1 cellular context compared by ENCODE assay signal in the genomic region with DNA sequence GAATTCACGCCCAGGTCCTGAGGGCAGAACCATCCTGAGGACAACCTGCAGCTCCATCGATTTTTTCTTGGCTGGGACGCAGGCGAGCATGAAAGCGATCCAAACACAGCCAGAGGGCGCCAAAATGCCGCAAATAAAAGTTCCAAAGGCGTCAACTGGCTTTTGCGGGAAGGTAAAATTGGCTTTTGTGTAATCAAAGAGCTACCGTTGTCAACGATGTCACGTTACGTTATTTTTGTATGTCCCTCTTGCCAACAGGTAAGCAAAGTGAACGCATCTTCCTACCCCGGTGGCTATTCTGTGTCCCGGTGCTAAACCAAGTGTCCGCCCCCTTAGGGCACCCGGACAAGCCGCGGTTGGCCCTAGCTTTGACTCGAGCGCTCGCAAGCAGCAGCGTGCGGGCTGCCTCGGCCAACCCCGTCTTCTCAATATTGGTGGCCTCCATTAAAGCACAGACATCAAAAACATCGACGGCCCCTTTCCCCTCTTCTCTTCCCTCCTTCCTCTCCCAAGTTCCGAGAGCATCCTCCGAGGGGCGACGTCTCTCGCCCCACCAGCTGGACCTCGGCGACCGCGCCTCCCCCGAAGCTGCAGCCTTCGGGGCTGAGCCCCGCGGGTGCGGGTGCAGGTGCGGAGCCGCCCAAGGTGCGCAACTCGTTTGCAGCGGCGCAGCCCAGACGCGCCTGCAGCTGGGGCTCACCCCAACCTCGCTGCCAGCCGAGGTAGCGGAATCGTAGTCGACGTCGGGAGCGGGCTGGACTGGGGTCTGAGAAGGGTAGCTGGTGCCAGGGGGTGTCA.
TF ChIP-seq lines count a peak whose summit lies in the region.

No MANE protein-coding gene starts in this region.

TF ChIP-seq in endothelial cell of umbilical vein, 7 proteins besides CTCF, POLR2A, EP300 and RAD21:
- TF ChIP-seq MYC (IDR thresholded peaks at IDR 0.05; ENCODE audit: low read depth, low read length) (no peak), POLR2AphosphoS5 (IDR thresholded peaks at IDR 0.05; ENCODE audit: insufficient read depth, low read depth, low read length) (no peak), JUN (IDR thresholded peaks at IDR 0.05; ENCODE audit: borderline replicate concordance, insufficient read depth, insufficient read length, low read depth) (no peak), EZH2 (IDR thresholded peaks at IDR 0.05; ENCODE audit: borderline replicate concordance, low read depth, low read length, severe bottlenecking) (no peak), FOS (IDR thresholded peaks at IDR 0.05; ENCODE audit: borderline replicate concordance, insufficient read depth, low read length) (no peak), GATA2 (IDR thresholded peaks at IDR 0.05; ENCODE audit: insufficient read depth, insufficient read length, low read depth, low read length) (no peak)
- TF ChIP-seq, protein P1, sequence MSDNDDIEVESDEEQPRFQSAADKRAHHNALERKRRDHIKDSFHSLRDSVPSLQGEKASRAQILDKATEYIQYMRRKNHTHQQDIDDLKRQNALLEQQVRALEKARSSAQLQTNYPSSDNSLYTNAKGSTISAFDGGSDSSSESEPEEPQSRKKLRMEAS (IDR thresholded peaks at IDR 0.05; ENCODE audit: insufficient read depth, insufficient read length): no peak
